Comparison of ENCODE assay signal across 8 cellular contexts in the genomic region with DNA sequence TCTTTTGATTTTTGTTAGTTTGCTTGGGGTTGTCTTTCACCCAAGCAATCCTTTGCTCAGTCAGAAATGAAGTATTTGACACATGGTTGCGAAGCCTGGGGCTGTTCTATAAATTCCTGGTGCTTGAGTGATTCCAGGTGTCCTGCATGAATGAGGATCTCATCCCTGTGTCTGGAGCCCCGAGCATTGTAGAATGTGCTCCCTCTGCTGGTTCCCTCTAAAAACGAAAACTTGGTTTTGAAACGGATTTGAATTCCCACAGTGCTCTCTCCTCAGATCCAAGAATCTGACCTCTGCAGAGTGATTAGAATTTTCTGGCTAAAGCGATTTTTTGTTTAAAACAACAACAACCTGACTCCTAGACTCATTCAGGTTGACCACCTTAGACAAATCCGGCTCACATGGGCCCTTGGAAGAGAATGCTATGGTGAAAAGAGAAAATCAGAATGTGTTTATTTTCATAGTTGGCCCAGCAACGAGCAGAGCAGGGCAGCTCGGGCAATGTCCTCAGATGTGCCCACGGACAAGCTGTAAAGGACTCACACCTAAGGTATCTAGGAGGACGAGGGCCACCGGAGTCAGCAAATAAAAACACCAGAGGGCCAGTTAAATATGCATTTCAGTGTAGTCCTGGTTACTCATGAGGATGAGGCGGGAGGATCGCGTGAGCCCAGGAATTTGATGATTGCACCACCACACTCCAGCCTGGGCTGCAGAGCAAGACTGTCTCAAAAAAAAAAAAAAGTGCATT. TPM values are rescaled to one million over a fixed set of nuclear protein-coding genes. Genes with fewer than 3 reads are reported as not detected.
DNase-seq lines count a peak whose midpoint lies in the region; ATAC-seq and TF ChIP-seq lines count a peak whose summit lies in the region.

No MANE protein-coding gene starts in this region.

- intact Hi-C loops in IMR-90 (cut with micrococcal nuclease), result loop anchor here (1.0 kb wide), 1 partner anchor 91 kb away; no protein-coding TSS in a partner anchor

- H2AFZ ChIP-seq in IMR-90 (replicated peaks; ENCODE audit: low read length, poor library complexity), result peak overlapping the region; percentile 61

- TF ChIP-seq CTCF in IMR-90 (conservative IDR thresholded peaks at IDR 0.05; ENCODE audit: low read depth, low read length), result peak; percentile 70

- H3K4ac ChIP-seq in IMR-90 (ENCODE audit: low read depth, low read length), result no peak overlapping the region

- no peak overlapping the region for H2BK15ac ChIP-seq in IMR-90 (ENCODE audit: low read depth, low read length)

- no peaks in the 10 kb centered on the region for H4K20me1 ChIP-seq in IMR-90 (ENCODE audit: insufficient read depth, low read length)

- no peak overlapping the region for H3K18ac ChIP-seq in IMR-90 (ENCODE audit: low read depth, low read length)

- BruUV-seq in IMR-90 (replicated peaks; lab: Mats Ljungman, UMichigan), result no TSS peak

- H3K4me1 ChIP-seq in IMR-90 (ENCODE audit: control insufficient read depth, insufficient read depth, low read length) (no peaks in the 10 kb centered on the region), SJSA1 (replicated peaks) (peaks cover 14% of the 10 kb centered on the region)

- H2BK20ac ChIP-seq in IMR-90 (ENCODE audit: low read depth, low read length), result no peak overlapping the region

- H3K9ac ChIP-seq in IMR-90 (ENCODE audit: low read depth, low read length), result no peak overlapping the region

- TF ChIP-seq RAD21 in IMR-90 (IDR thresholded peaks at IDR 0.05; ENCODE audit: low read length), result peak; percentile 47

- no peak overlapping the region for H3K56ac ChIP-seq in IMR-90 (ENCODE audit: extremely low read depth, insufficient read depth, low read length)

- TF ChIP-seq POLR2A in IMR-90 (IDR thresholded peaks at IDR 0.05; ENCODE audit: low read depth, low read length), result no peak

- peak overlapping the region; percentile 4; the same call in 1 of the 2 replicates for H3K27ac ChIP-seq in IMR-90 (ENCODE audit: insufficient read depth, low read length)
- H3K27ac ChIP-seq in SJSA1, result peak overlapping the region; percentile 71

- no peak overlapping the region for H2AK5ac ChIP-seq in IMR-90 (ENCODE audit: low read depth, low read length)

- in situ Hi-C loops in IMR-90 (cut with MboI; ENCODE audit: low sequenced_read_pairs), result no loop called here

- POLR2A ChIA-PET in IMR-90 (lab: Charles Lee; ENCODE audit: unreplicated experiment), result interaction anchor here (0.6 kb wide), 1 partner anchor 17 kb away, joined by 4 read pairs; no protein-coding TSS in a partner anchor

- H3K79me1 ChIP-seq in IMR-90 (ENCODE audit: low read depth in 1 of 2, low read length in 2 of 2), result no peaks in the 10 kb centered on the region

- no peak overlapping the region for H2BK5ac ChIP-seq in IMR-90 (ENCODE audit: low read depth, low read length, poor library complexity, severe bottlenecking)

- H3K4me2 ChIP-seq in IMR-90 (ENCODE audit: low read depth, low read length), result peak overlapping the region; percentile 62

- no peak overlapping the region for H2BK120ac ChIP-seq in IMR-90 (ENCODE audit: low read depth, low read length)

- no peaks in the 10 kb centered on the region for H3K9me1 ChIP-seq in IMR-90 (ENCODE audit: insufficient read depth, low read length)

- H4K8ac ChIP-seq in IMR-90 (ENCODE audit: low read depth in 2 of 2, low read length in 2 of 2), result 0 out of 4 replicates have a peak overlapping the region, but pooled peaks of 1 of the 2 experiments have one; percentile 27

- H3K27me3 ChIP-seq in IMR-90 (ENCODE audit: control insufficient read depth, insufficient read depth, low read length) (peaks cover 17% of the 10 kb centered on the region), SJSA1 (replicated peaks) (no peaks in the 10 kb centered on the region)

- H4K5ac ChIP-seq in IMR-90 (ENCODE audit: low read depth, low read length), result no peak overlapping the region

- peak; percentile 26 for DNase-seq in NOMO-1 treated with DMSO at 0.1 percent for 48 hours (lab: John Stamatoyannopoulos, UW; ENCODE audit: unreplicated experiment)
- no peak for DNase-seq in NOMO-1 treated with dmso at 0.1 percent for 144 hours (lab: John Stamatoyannopoulos, UW; ENCODE audit: unreplicated experiment)
- DNase-seq in IMR-90, result peak; percentile 72
- peak in 1 of 2 experiments; percentile 62 for DNase-seq in SJSA1 (ENCODE audit: low read depth in 1 of 2, low spot score in 2 of 2)
- DNase-seq in mucosa of gallbladder (ENCODE audit: low spot score), result peak; percentile 40
- no peak for DNase-seq in activated naive CD4-positive, alpha-beta T cell treated with anti-CD3 and anti-CD28 coated beads, Interleukin-2, amount 50 U/mL, for 16 hours

- ATAC-seq in IMR-90 (ENCODE audit: low read depth) (peak; percentile 92), esophagus mucosa (peak; percentile 60), HG03521 (IDR thresholded peaks at IDR 0.05; ENCODE audit: unreplicated experiment) (no peak)

- H3K23ac ChIP-seq in IMR-90 (ENCODE audit: low read depth, low read length), result no peak overlapping the region

- H2AK9ac ChIP-seq in IMR-90 (replicated peaks; ENCODE audit: low read depth, low read length, poor library complexity), result no peak overlapping the region

- no peak overlapping the region for H3K4me3 ChIP-seq in IMR-90 (ENCODE audit: insufficient read depth, low read depth, low read length)
- peak overlapping the region; percentile 13; the same call in 1 of the 2 replicates for H3K4me3 ChIP-seq in SJSA1

- no peak overlapping the region for H4K91ac ChIP-seq in IMR-90 (ENCODE audit: insufficient read depth, low read depth, low read length)

- H3K36me3 ChIP-seq in IMR-90 (ENCODE audit: control insufficient read depth, insufficient read depth, low read length) (no peaks in the 10 kb centered on the region), SJSA1 (no peaks in the 10 kb centered on the region)

- dilution Hi-C loops in IMR-90 (cut with HindIII; ENCODE audit: low sequenced_read_pairs, unreplicated experiment), result no loop called here

- WGBS in IMR-90 (ENCODE audit: extremely low coverage in 2 of 2, insufficient read length in 1 of 2), 2 experiments, result 29% methylated on average over 1 of the region's 14 CpGs; no CpG with 5 or more reads in 1 of the 2 experiments

- H3K14ac ChIP-seq in IMR-90 (replicated peaks; ENCODE audit: low read depth, low read length), result no peak overlapping the region

- CTCF ChIA-PET in IMR-90 (lab: Yijun Ruan, JAX), result interaction anchor here (0.5 to 2.4 kb wide), 5 partner anchors 11 to 646 kb away, joined by 3 to 6 read pairs (median 3); no protein-coding TSS in a partner anchor

- H3K9me3 ChIP-seq in IMR-90 (ENCODE audit: control insufficient read depth, insufficient read depth, low read length) (no peaks in the 10 kb centered on the region), SJSA1 (replicated peaks) (no peaks in the 10 kb centered on the region)

TF ChIP-seq in IMR-90, 13 proteins besides CTCF, POLR2A, EP300 and RAD21:
- peak; percentile 56; the same call in 1 of the 2 replicates for TF ChIP-seq SMC3 (IDR thresholded peaks at IDR 0.05; ENCODE audit: low read depth, low read length)
- no peak for TF ChIP-seq MXI1 (IDR thresholded peaks at IDR 0.05; ENCODE audit: borderline replicate concordance, low read depth, low read length)
- peak; percentile 92 for TF ChIP-seq CEBPB (IDR thresholded peaks at IDR 0.05; ENCODE audit: low read depth, low read length)
- TF ChIP-seq BHLHE40 (IDR thresholded peaks at IDR 0.05; ENCODE audit: low read depth, low read length), result peak; percentile 95
- TF ChIP-seq MAFK (IDR thresholded peaks at IDR 0.05; ENCODE audit: low read depth, low read length), result peak; percentile 44; the same call in 1 of the 2 replicates

RNA-seq across cellular contexts. Expression of a gene that starts 8.7 kb away (rescaled TPM):
- total RNA-seq in IMR-90 (2012; rRNA removed) (not detected in 2 replicates), esophagus mucosa (0.24 TPM), mucosa of gallbladder (not detected)
- not detected in 2 replicates for polyA plus RNA-seq in IMR-90 (2012; rRNA removed)
- polyA plus RNA-seq in IMR-90 (2012; cell fraction: cytosol; rRNA removed), result not detected in 2 replicates
- not detected in 2 replicates for polyA plus RNA-seq in IMR-90 (2012; cell fraction: nucleus; rRNA removed; ENCODE audit: low replicate concordance)
- not detected in 2 replicates for total RNA-seq in SJSA1 (2014; rRNA removed; shearing (Covaris generic))

Comparison
In these comparisons a context has a peak if more than half of its experiments do, and no peak if none do; other contexts are left out.
1. DNase-seq: peak in NOMO-1 treated with DMSO at 0.1 percent for 48 hours (single experiment), IMR-90 (single experiment) and mucosa of gallbladder (single experiment); none in NOMO-1 treated with dmso at 0.1 percent for 144 hours (single experiment) and activated naive CD4-positive, alpha-beta T cell treated with anti-CD3 and anti-CD28 coated beads, Interleukin-2, amount 50 U/mL, for 16 hours (single experiment).